ENCODE assay signal across 1 cellular context in genomic region chr12:53625373-53625945, GRCh38.
A peak's percentile ranks its signal among the peaks of the same experiment; 100 is the strongest.
TF ChIP-seq lines count a peak whose summit lies in the region.

No MANE protein-coding gene starts in this region.

TF ChIP-seq in HEK293, 187 proteins besides CTCF, POLR2A, EP300 and RAD21 (continued from another document):
- 0 out of 2 replicates have a peak, but pooled peaks have one; percentile 53 for TF ChIP-seq ZNF501 (tag by site-specific recombination; IDR thresholded peaks at IDR 0.05)
- no peak for TF ChIP-seq ZNF16 (tag by site-specific recombination; IDR thresholded peaks at IDR 0.05; ENCODE audit: low read depth)
- TF ChIP-seq KLF7 (tag by site-specific recombination; IDR thresholded peaks at IDR 0.05; ENCODE audit: borderline replicate concordance): peak; percentile 90; the same call in 1 of the 2 replicates
- TF ChIP-seq ZFP69B (tag by site-specific recombination; IDR thresholded peaks at IDR 0.05): peak; percentile 15; the same call in 1 of the 2 replicates
- 0 out of 2 replicates have a peak, but pooled peaks have one; percentile 55 for TF ChIP-seq ZBTB1 (tag by site-specific recombination; IDR thresholded peaks at IDR 0.05)
- TF ChIP-seq, protein P1, sequence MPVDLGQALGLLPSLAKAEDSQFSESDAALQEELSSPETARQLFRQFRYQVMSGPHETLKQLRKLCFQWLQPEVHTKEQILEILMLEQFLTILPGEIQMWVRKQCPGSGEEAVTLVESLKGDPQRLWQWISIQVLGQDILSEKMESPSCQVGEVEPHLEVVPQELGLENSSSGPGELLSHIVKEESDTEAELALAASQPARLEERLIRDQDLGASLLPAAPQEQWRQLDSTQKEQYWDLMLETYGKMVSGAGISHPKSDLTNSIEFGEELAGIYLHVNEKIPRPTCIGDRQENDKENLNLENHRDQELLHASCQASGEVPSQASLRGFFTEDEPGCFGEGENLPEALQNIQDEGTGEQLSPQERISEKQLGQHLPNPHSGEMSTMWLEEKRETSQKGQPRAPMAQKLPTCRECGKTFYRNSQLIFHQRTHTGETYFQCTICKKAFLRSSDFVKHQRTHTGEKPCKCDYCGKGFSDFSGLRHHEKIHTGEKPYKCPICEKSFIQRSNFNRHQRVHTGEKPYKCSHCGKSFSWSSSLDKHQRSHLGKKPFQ (tag by site-specific recombination; IDR thresholded peaks at IDR 0.05): no peak
